8 cellular contexts compared by ENCODE assay signal in the genomic region with DNA sequence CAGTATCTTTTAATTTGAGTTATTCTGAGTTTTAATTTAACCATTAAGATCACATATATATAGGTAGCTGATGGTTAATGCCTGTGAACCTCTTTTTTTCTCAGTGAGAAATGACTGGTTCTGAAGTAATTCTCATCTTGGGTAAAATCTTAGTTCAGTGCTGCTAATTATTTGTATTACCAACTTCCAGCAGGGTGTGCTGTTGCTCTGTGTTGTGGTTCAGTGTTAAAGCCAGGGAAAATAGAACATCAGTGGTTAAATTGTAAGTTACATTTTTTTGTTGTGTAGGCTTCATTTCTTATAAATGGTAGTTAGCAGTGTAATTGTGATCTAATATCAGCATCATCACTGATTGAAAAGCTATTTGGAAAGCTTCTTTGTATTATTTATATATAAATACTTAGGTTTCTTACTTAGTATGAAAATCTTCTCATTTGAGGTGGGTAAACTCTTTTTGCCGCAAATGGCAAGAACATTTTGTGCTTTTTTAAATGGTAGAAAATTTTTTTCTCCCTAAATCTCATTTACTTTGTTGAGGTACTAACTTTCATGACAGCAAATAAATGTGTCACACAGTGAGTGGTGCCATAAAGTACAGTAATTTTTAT. TPM values are rescaled to one million over a fixed set of nuclear protein-coding genes. Genes with fewer than 3 reads are reported as not detected.
A peak's percentile ranks its signal among the peaks of the same experiment; 100 is the strongest.
DNase-seq lines count a peak whose midpoint lies in the region; ATAC-seq and TF ChIP-seq lines count a peak whose summit lies in the region.

No MANE protein-coding gene starts in this region.

- intact Hi-C loops in activated naive CD4-positive, alpha-beta T cell treated with anti-CD3 and anti-CD28 coated beads for 36 hours (cut with micrococcal nuclease) = loop anchor here (1.0 kb wide), 1 partner anchor 25 kb away; no protein-coding TSS in a partner anchor
- intact Hi-C loops in Right ventricle myocardium superior (cut with DNase I) = no loop called here

- H3K4me3 ChIP-seq in HEK293 (ENCODE audit: low read depth, low read length) = no peak overlapping the region

- ATAC-seq in Right ventricle myocardium superior (ENCODE audit: poor library complexity) (peak; percentile 70), GM21390 (IDR thresholded peaks at IDR 0.05; ENCODE audit: unreplicated experiment) (no peak), HG02588 (IDR thresholded peaks at IDR 0.05; ENCODE audit: unreplicated experiment) (no peak)

- peaks cover 15% of the 10 kb centered on the region for H3K36me3 Mint-ChIP-seq in activated naive CD4-positive, alpha-beta T cell treated with anti-CD3 and anti-CD28 coated beads for 36 hours (ENCODE audit: low read depth)

- CTCF ChIA-PET in HEK293 (lab: Yijun Ruan, JAX) = interaction anchor here (0.6 to 14.6 kb wide), 31 partner anchors 9 to 1604 kb away, joined by 3 to 302 read pairs (median 4); no protein-coding TSS in a partner anchor
- CTCF ChIA-PET in activated naive CD4-positive, alpha-beta T cell treated with anti-CD3 and anti-CD28 coated beads for 36 hours (lab: Charles Lee) = interaction anchor here (0.5 to 3.3 kb wide), 12 partner anchors 8 to 1660 kb away, joined by 3 to 12 read pairs (median 4); no protein-coding TSS in a partner anchor

- H3K4me3 Mint-ChIP-seq in activated naive CD4-positive, alpha-beta T cell treated with anti-CD3 and anti-CD28 coated beads for 36 hours = no peak overlapping the region

- peak; percentile 37 for DNase-seq in DMS79 treated with DMSO at 0.1 percent for 48 hours (lab: John Stamatoyannopoulos, UW)
- peak; percentile 13 for DNase-seq in NCI-H82 treated with DMSO at 0.1 percent for 48 hours (lab: John Stamatoyannopoulos, UW; ENCODE audit: unreplicated experiment)
- peak; percentile 68 for DNase-seq in activated naive CD4-positive, alpha-beta T cell treated with anti-CD3 and anti-CD28 coated beads for 36 hours
- DNase-seq in Right ventricle myocardium superior = no peak
- DNase-seq in retina = peak; percentile 18

- no peaks in the 10 kb centered on the region for H3K9me3 ChIP-seq in HEK293 (ENCODE audit: control insufficient read depth, insufficient read depth, low read depth, low read length)

- no peak overlapping the region for H3K27ac Mint-ChIP-seq in activated naive CD4-positive, alpha-beta T cell treated with anti-CD3 and anti-CD28 coated beads for 36 hours

- H3K27me3 Mint-ChIP-seq in activated naive CD4-positive, alpha-beta T cell treated with anti-CD3 and anti-CD28 coated beads for 36 hours (ENCODE audit: low read depth) = no peaks in the 10 kb centered on the region

- TF ChIP-seq CTCF in HEK293 (tag by site-specific recombination; IDR thresholded peaks at IDR 0.05) = peak; percentile 55; the same call in 1 of the 2 replicates

- POLR2A ChIA-PET in HEK293 (lab: Yijun Ruan, JAX) = no interaction called here

- peaks cover 37 to 77% of the 10 kb centered on the region in 2 experiments for H3K36me3 ChIP-seq in HEK293 (ENCODE audit: control insufficient read depth in 2 of 2, insufficient read depth in 1 of 2, low read length in 2 of 2)

- no peak overlapping the region for H3K27ac ChIP-seq in HEK293 (ENCODE audit: extremely low read depth, low read depth, low read length)

- H3K4me1 ChIP-seq in HEK293 (ENCODE audit: control insufficient read depth, insufficient read depth, low read length) = peaks cover 22% of the 10 kb centered on the region

- H3K9me3 Mint-ChIP-seq in activated naive CD4-positive, alpha-beta T cell treated with anti-CD3 and anti-CD28 coated beads for 36 hours = no peaks in the 10 kb centered on the region

- peaks cover 2% of the 10 kb centered on the region for H3K4me1 Mint-ChIP-seq in activated naive CD4-positive, alpha-beta T cell treated with anti-CD3 and anti-CD28 coated beads for 36 hours (ENCODE audit: low read depth)

TF ChIP-seq in HEK293, 187 proteins besides CTCF, POLR2A, EP300 and RAD21:
- no peak for TF ChIP-seq ZNF19 (tag by site-specific recombination; IDR thresholded peaks at IDR 0.05; ENCODE audit: low read depth)
- TF ChIP-seq ZNF654 (tag by site-specific recombination; IDR thresholded peaks at IDR 0.05; ENCODE audit: low read depth) = peak; percentile 89
- no peak for TF ChIP-seq ZNF292 (tag by site-specific recombination; IDR thresholded peaks at IDR 0.05; ENCODE audit: borderline replicate concordance, low read depth)
- TF ChIP-seq ZNF2 (tag by site-specific recombination; IDR thresholded peaks at IDR 0.05) = peak; percentile 95
- TF ChIP-seq, protein P1, sequence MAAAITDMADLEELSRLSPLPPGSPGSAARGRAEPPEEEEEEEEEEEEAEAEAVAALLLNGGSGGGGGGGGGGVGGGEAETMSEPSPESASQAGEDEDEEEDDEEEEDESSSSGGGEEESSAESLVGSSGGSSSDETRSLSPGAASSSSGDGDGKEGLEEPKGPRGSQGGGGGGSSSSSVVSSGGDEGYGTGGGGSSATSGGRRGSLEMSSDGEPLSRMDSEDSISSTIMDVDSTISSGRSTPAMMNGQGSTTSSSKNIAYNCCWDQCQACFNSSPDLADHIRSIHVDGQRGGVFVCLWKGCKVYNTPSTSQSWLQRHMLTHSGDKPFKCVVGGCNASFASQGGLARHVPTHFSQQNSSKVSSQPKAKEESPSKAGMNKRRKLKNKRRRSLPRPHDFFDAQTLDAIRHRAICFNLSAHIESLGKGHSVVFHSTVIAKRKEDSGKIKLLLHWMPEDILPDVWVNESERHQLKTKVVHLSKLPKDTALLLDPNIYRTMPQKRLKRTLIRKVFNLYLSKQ (tag by site-specific recombination; IDR thresholded peaks at IDR 0.05; ENCODE audit: borderline replicate concordance) = no peak

RNA-seq across cellular contexts. Expression of a gene that starts 43.7 kb away (rescaled TPM):
- 10 to 100 TPM; 17.9 to 18.8 TPM for total RNA-seq in activated naive CD4-positive, alpha-beta T cell treated with anti-CD3 and anti-CD28 coated beads for 36 hours
- 16.5 TPM for total RNA-seq in Right ventricle myocardium superior
